Comparison of ENCODE assay signal across 26 cellular contexts in genomic region chr3:9721015-9721697, GRCh38. TPM values are rescaled to one million over a fixed set of nuclear protein-coding genes. Genes with fewer than 3 reads are reported as not detected.
DNase-seq lines count a peak whose midpoint lies in the region; ATAC-seq and TF ChIP-seq lines count a peak whose summit lies in the region.
"Had no signal": no experiment of that assay in that cellular context is flagged by ENCODE, and none has a peak within 500 bp of the region (broad histone marks: within the 10 kb centered on the region; RNA-seq: fewer than 3 reads in every experiment).

No MANE protein-coding gene starts in this region.

- H3K4me3 ChIP-seq in OCI-LY3 (ENCODE audit: low read length) (no peak overlapping the region), fibroblast of mammary gland (ENCODE audit: control insufficient read depth, low read depth, low read length) (no peak overlapping the region)
- H3K4me3 ChIP-seq: gastrocnemius medialis, lung, spleen, tibial artery had no signal

- H3K27ac Mint-ChIP-seq in activated T-helper 17 cell treated with anti-CD3 and anti-CD28 coated beads, Interleukin-2, amount 50 U/mL, for 72 hours, result no peak overlapping the region
- H3K27ac Mint-ChIP-seq: activated CD4-positive, alpha-beta T cell treated with anti-CD3 and anti-CD28 coated beads for 36 hours; activated naive CD4-positive, alpha-beta T cell treated with anti-CD3 and anti-CD28 coated beads, Interleukin-2, amount 50 U/mL, for 72 hours; stimulated activated naive CD8-positive, alpha-beta T cell treated with anti-CD3 and anti-CD28 coated beads, Interleukin-15, amount 100 ng/mL, for 72 hours had no signal

- intact Hi-C loops in cardiac septum (cut with DNase I), result no loop called here

- peaks cover 6% of the 10 kb centered on the region; the same call in 1 of the 2 replicates for H3K4me1 ChIP-seq in OCI-LY3 (ENCODE audit: low read length)
- H3K4me1 ChIP-seq: gastrocnemius medialis had no signal

- H3K4me2 ChIP-seq in OCI-LY3 (ENCODE audit: low read length), result peak overlapping the region; percentile 9; the same call in 1 of the 2 replicates

- no peaks in the 10 kb centered on the region for H3K4me1 Mint-ChIP-seq in activated T-helper 17 cell treated with anti-CD3 and anti-CD28 coated beads, Interleukin-2, amount 50 U/mL, for 72 hours

- H3K9me3 Mint-ChIP-seq in activated T-helper 17 cell treated with anti-CD3 and anti-CD28 coated beads, Interleukin-2, amount 50 U/mL, for 72 hours, result no peaks in the 10 kb centered on the region
- H3K9me3 Mint-ChIP-seq: activated naive CD4-positive, alpha-beta T cell treated with anti-CD3 and anti-CD28 coated beads, Interleukin-2, amount 50 U/mL, for 72 hours; IgD-negative memory B cell; stimulated activated naive CD8-positive, alpha-beta T cell treated with anti-CD3 and anti-CD28 coated beads, Interleukin-15, amount 100 ng/mL, for 72 hours had no signal

- no peaks in the 10 kb centered on the region for H3K9me3 ChIP-seq in OCI-LY3 (ENCODE audit: insufficient read depth, low read length)
- H3K9me3 ChIP-seq: gastrocnemius medialis, spleen, tibial artery had no signal

- 0 out of 2 replicates have a peak, but pooled peaks cover 10% of the 10 kb centered on the region for H3K27me3 ChIP-seq in OCI-LY3 (ENCODE audit: low read depth, low read length)
- H3K27me3 ChIP-seq: gastrocnemius medialis, spleen, tibial artery had no signal

- no peaks in the 10 kb centered on the region for H4K20me1 ChIP-seq in OCI-LY3 (ENCODE audit: insufficient read depth, low read length)

- no peak overlapping the region for H3K27ac ChIP-seq in OCI-LY3 (ENCODE audit: low read length)
- H3K27ac ChIP-seq: gastrocnemius medialis, spleen, tibial artery had no signal

- peak overlapping the region; percentile 46 for H2AFZ ChIP-seq in OCI-LY3 (ENCODE audit: low read depth, low read length)

- DNase-seq in ELR (ENCODE audit: low read depth) (peak; percentile 37), fibroblast of mammary gland (ENCODE audit: low read depth) (peak; percentile 33), retina (peak; percentile 61), mucosa of gallbladder (ENCODE audit: low spot score) (no peak), NCI-H2029 (lab: John Stamatoyannopoulos, UW) (no peak), cardiac septum (ENCODE audit: low spot score) (no peak)
- DNase-seq: activated CD4-positive, alpha-beta T cell treated with anti-CD3 and anti-CD28 coated beads for 36 hours; cerebellar nuclear complex; DMS79 treated with DMSO at 0.1 percent for 48 hours; erythroblast; gastrocnemius medialis; kidney; NCI-H1417 treated with DMSO at 0.1 percent for 48 hours; nucleus accumbens; OCI-M1; SHP77; spleen; stimulated activated CD4-positive, alpha-beta T cell treated with anti-CD3 and anti-CD28 coated beads, Interleukin-4, amount 100 ng/mL, for 24 hours; stimulated activated naive CD8-positive, alpha-beta T cell treated with anti-CD3 and anti-CD28 coated beads, Interleukin-15, amount 100 ng/mL, for 72 hours; tibial artery had no signal

- H3K36me3 ChIP-seq in OCI-LY3 (replicated peaks; ENCODE audit: low read depth, low read length), result no peaks in the 10 kb centered on the region
- H3K36me3 ChIP-seq: gastrocnemius medialis, spleen, tibial artery had no signal

- H3K9ac ChIP-seq in OCI-LY3 (ENCODE audit: low read length), result no peak overlapping the region

- no peak for ATAC-seq in activated T-helper 17 cell treated with anti-CD3 and anti-CD28 coated beads, Interleukin-2, amount 50 U/mL, for 72 hours (replicated peaks)
- ATAC-seq: activated CD4-positive, alpha-beta T cell treated with anti-CD3 and anti-CD28 coated beads for 36 hours; activated naive CD4-positive, alpha-beta T cell treated with anti-CD3 and anti-CD28 coated beads, Interleukin-2, amount 50 U/mL, for 72 hours; gastrocnemius medialis; stimulated activated naive CD8-positive, alpha-beta T cell treated with anti-CD3 and anti-CD28 coated beads, Interleukin-15, amount 100 ng/mL, for 72 hours had no signal

- no peak overlapping the region for H3K4me3 Mint-ChIP-seq in activated T-helper 17 cell treated with anti-CD3 and anti-CD28 coated beads, Interleukin-2, amount 50 U/mL, for 72 hours
- H3K4me3 Mint-ChIP-seq: activated CD4-positive, alpha-beta T cell treated with anti-CD3 and anti-CD28 coated beads for 36 hours; stimulated activated naive CD8-positive, alpha-beta T cell treated with anti-CD3 and anti-CD28 coated beads, Interleukin-15, amount 100 ng/mL, for 72 hours had no signal

- H3K27me3 Mint-ChIP-seq in activated T-helper 17 cell treated with anti-CD3 and anti-CD28 coated beads, Interleukin-2, amount 50 U/mL, for 72 hours, result no peaks in the 10 kb centered on the region
- H3K27me3 Mint-ChIP-seq: activated CD4-positive, alpha-beta T cell treated with anti-CD3 and anti-CD28 coated beads for 36 hours; stimulated activated naive CD8-positive, alpha-beta T cell treated with anti-CD3 and anti-CD28 coated beads, Interleukin-15, amount 100 ng/mL, for 72 hours had no signal

- TF ChIP-seq CTCF in OCI-LY3 (IDR thresholded peaks at IDR 0.05; ENCODE audit: low read depth, low read length), result no peak
- no peak for TF ChIP-seq CTCF in fibroblast of mammary gland (conservative IDR thresholded peaks at IDR 0.05; ENCODE audit: control insufficient read depth, insufficient read depth, low read depth, low read length)

- no peaks in the 10 kb centered on the region for H3K79me2 ChIP-seq in OCI-LY3 (ENCODE audit: low read length)

- no peaks in the 10 kb centered on the region for H3K36me3 Mint-ChIP-seq in activated T-helper 17 cell treated with anti-CD3 and anti-CD28 coated beads, Interleukin-2, amount 50 U/mL, for 72 hours (ENCODE audit: low read depth)
- H3K36me3 Mint-ChIP-seq: activated naive CD4-positive, alpha-beta T cell treated with anti-CD3 and anti-CD28 coated beads, Interleukin-2, amount 50 U/mL, for 72 hours; IgD-negative memory B cell had no signal

RNA-seq across cellular contexts. Expression of gene BRPF1, which starts 10.4 kb away (rescaled TPM):
- total RNA-seq in mucosa of gallbladder (17.3 TPM), cardiac septum (10.6 TPM)
- 10 to 100 TPM; 22.7 to 31.0 TPM for total RNA-seq in activated T-helper 17 cell treated with anti-CD3 and anti-CD28 coated beads, Interleukin-2, amount 50 U/mL, for 72 hours

RNA-seq across cellular contexts. Expression of gene CPNE9, which starts 17.5 kb away (rescaled TPM):
- total RNA-seq in mucosa of gallbladder (0.37 TPM), cardiac septum (not detected)
- under 1 TPM; 0.32 to 0.54 TPM for total RNA-seq in activated T-helper 17 cell treated with anti-CD3 and anti-CD28 coated beads, Interleukin-2, amount 50 U/mL, for 72 hours
- total RNA-seq: gastrocnemius medialis, MCF 10A had no signal

RNA-seq across cellular contexts. Expression of gene OGG1, which starts 28.6 kb away (rescaled TPM):
- total RNA-seq in mucosa of gallbladder (37.6 TPM), cardiac septum (9.6 TPM)
- 10 to 100 TPM; 37.4 to 52.3 TPM for total RNA-seq in activated T-helper 17 cell treated with anti-CD3 and anti-CD28 coated beads, Interleukin-2, amount 50 U/mL, for 72 hours

RNA-seq across cellular contexts. Expression of gene CAMK1, which starts 48.6 kb away (rescaled TPM):
- total RNA-seq in mucosa of gallbladder, result 30.6 TPM
- 10 to 100 TPM; 23.9 to 75.4 TPM for total RNA-seq in activated T-helper 17 cell treated with anti-CD3 and anti-CD28 coated beads, Interleukin-2, amount 50 U/mL, for 72 hours
- 10.0 TPM for total RNA-seq in cardiac septum

Comparison
In these comparisons a context has a peak if more than half of its experiments do, and no peak if none do; other contexts are left out.
1. DNase-seq: peak in ELR (single experiment), fibroblast of mammary gland (single experiment) and retina (single experiment); none in mucosa of gallbladder (single experiment), NCI-H2029 (single experiment) and cardiac septum (single experiment).